17 cellular contexts compared by ENCODE assay signal in the genomic region with DNA sequence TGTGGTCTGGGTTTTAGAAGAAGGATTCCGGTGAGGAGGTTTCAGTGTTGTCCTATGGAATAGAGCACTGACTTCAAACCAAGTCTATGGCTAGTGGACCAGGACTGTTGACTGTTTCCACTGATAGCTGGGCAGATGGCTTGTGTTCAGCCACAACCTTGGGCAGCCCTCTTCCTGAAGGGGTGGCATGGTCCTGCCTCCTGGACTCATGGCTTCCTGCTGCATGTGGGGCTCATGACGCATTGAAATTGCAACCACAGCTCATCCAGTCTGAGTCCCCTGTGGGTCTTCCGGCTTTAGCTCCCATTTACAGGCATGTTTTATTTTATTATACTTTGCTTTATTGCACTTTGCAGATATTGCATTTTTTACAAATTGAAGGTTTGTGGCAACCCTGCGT.
"Had no signal": no experiment of that assay in that cellular context is flagged by ENCODE, and none has a peak within 500 bp of the region (broad histone marks: within the 10 kb centered on the region; RNA-seq: fewer than 3 reads in every experiment).

No MANE protein-coding gene starts in this region.

- H3K27ac Mint-ChIP-seq: activated CD4-positive, alpha-beta memory T cell treated with anti-CD3 and anti-CD28 coated beads, Interleukin-2, amount 10 ng/mL, durations not matched to agents 7 days and 5 days; nephron; T-helper 1 cell treated with Interleukin-12 subunit alpha and Interleukin-12 subunit beta and Interleukin-4 antibody, amounts not matched to agents 30 μg/mL and 1 μg/mL, for 36 hours had no signal

- H3K27me3 ChIP-seq: adrenal gland, gastroesophageal sphincter, left lung, testis had no signal

- FAIRE-seq: TTC549 had no signal

- H3K4me3 Mint-ChIP-seq: activated CD4-positive, alpha-beta memory T cell treated with anti-CD3 and anti-CD28 coated beads, Interleukin-2, amount 10 ng/mL, durations not matched to agents 7 days and 5 days; nephron; stimulated activated naive CD8-positive, alpha-beta T cell treated with anti-CD3 and anti-CD28 coated beads, Interleukin-15, amount 100 ng/mL, for 72 hours; T-helper 1 cell treated with Interleukin-12 subunit alpha and Interleukin-12 subunit beta and Interleukin-4 antibody, amounts not matched to agents 30 μg/mL and 1 μg/mL, for 36 hours had no signal

- H3K4me3 ChIP-seq: adrenal gland, gastroesophageal sphincter, left lung, testis had no signal

- DNase-seq: activated CD4-positive, alpha-beta memory T cell treated with anti-CD3 and anti-CD28 coated beads, Interleukin-2, amount 10 ng/mL, durations not matched to agents 7 days and 5 days; activated CD8-positive, alpha-beta memory T cell treated with anti-CD3 and anti-CD28 coated beads, Interleukin-2, amount 50 U/mL, for 48 hours; activated naive CD4-positive, alpha-beta T cell; adrenal gland; caudate nucleus; cortex of kidney; effector memory CD4-positive, alpha-beta T cell; islet precursor cell; left lung; occipital lobe; stimulated activated naive CD8-positive, alpha-beta T cell treated with anti-CD3 and anti-CD28 coated beads, Interleukin-15, amount 100 ng/mL, for 72 hours; testis had no signal

- H3K27ac ChIP-seq: adrenal gland, epithelial cell of prostate, gastroesophageal sphincter, left lung, testis had no signal

- H3K9me3 ChIP-seq: adrenal gland, gastroesophageal sphincter, left lung, testis had no signal

- H3K27me3 Mint-ChIP-seq: stimulated activated naive CD8-positive, alpha-beta T cell treated with anti-CD3 and anti-CD28 coated beads, Interleukin-15, amount 100 ng/mL, for 72 hours had no signal

- H3K9me3 Mint-ChIP-seq: activated CD4-positive, alpha-beta memory T cell treated with anti-CD3 and anti-CD28 coated beads, Interleukin-2, amount 10 ng/mL, durations not matched to agents 7 days and 5 days; nephron; stimulated activated naive CD8-positive, alpha-beta T cell treated with anti-CD3 and anti-CD28 coated beads, Interleukin-15, amount 100 ng/mL, for 72 hours; T-helper 1 cell treated with Interleukin-12 subunit alpha and Interleukin-12 subunit beta and Interleukin-4 antibody, amounts not matched to agents 30 μg/mL and 1 μg/mL, for 36 hours had no signal

- H3K4me1 ChIP-seq: testis had no signal

- H3K36me3 ChIP-seq: adrenal gland, gastroesophageal sphincter, left lung had no signal
